ENCODE assay signal across 1 cellular context in the genomic region with DNA sequence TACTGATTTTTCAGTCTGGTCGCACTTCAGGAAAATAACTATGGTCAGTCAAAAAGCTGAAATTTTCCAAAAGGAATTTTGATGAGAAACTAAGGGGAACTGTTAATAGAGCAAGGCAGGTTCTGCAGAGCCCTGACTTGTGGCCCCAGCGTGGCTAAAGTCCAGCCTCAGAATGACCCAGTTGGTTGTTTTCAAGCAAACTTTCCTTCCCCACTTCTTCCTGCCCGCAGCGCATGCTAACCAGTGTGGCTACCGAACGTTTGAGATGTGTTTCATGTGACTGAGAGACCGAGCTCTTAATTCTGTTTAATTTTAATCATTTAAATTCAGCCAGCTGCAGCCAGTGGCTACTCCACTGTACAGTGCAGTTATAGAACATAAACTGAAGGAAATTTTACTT.
TF ChIP-seq lines count a peak whose summit lies in the region.

No MANE protein-coding gene starts in this region.

TF ChIP-seq in liver, 16 proteins besides CTCF, POLR2A, EP300 and RAD21 (continued from another document):
- TF ChIP-seq, protein P1, sequence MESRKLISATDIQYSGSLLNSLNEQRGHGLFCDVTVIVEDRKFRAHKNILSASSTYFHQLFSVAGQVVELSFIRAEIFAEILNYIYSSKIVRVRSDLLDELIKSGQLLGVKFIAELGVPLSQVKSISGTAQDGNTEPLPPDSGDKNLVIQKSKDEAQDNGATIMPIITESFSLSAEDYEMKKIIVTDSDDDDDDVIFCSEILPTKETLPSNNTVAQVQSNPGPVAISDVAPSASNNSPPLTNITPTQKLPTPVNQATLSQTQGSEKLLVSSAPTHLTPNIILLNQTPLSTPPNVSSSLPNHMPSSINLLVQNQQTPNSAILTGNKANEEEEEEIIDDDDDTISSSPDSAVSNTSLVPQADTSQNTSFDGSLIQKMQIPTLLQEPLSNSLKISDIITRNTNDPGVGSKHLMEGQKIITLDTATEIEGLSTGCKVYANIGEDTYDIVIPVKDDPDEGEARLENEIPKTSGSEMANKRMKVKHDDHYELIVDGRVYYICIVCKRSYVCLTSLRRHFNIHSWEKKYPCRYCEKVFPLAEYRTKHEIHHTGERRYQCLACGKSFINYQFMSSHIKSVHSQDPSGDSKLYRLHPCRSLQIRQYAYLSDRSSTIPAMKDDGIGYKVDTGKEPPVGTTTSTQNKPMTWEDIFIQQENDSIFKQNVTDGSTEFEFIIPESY (IDR thresholded peaks at IDR 0.05) = no peak
- TF ChIP-seq, protein P2, sequence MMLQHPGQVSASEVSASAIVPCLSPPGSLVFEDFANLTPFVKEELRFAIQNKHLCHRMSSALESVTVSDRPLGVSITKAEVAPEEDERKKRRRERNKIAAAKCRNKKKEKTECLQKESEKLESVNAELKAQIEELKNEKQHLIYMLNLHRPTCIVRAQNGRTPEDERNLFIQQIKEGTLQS (IDR thresholded peaks at IDR 0.05) = no peak
